Comparison of ENCODE assay signal across 1 cellular context in the genomic region with DNA sequence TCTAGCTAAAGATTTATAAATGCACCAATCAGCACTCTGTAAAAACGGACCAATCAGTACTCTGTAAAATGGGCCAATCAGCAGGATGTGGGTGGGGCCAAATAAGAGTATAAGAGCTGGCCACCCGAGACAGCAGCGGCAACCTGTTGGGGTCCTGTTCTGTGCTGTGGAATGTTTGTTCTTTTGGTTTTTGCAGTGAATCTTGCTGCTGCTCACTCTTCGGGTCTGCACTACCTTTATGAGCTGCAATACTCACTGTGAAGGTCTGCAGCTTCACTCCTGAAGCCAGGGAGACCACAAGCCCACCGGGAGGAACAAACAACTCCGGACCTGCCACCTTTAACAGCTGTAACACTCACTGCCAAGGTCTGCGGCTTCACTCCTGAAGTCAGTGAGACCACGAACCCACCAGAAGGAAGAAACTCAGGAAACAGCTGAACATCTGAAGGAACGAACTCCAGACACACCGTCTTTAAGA.
A peak's percentile ranks its signal among the peaks of the same experiment; 100 is the strongest.
TF ChIP-seq lines count a peak whose summit lies in the region.

No MANE protein-coding gene starts in this region.

TF ChIP-seq in HepG2, 621 proteins besides CTCF, POLR2A, EP300 and RAD21:
- TF ChIP-seq NFYB (CRISPR knock-in tag; IDR thresholded peaks at IDR 0.05) = peak; percentile 58
